Comparison of ENCODE assay signal across 34 cellular contexts in genomic region chr3:167030059-167030458, GRCh38.
"Had no signal": no experiment of that assay in that cellular context is flagged by ENCODE, and none has a peak within 500 bp of the region (broad histone marks: within the 10 kb centered on the region; RNA-seq: fewer than 3 reads in every experiment).

No MANE protein-coding gene starts in this region.

- H3K27me3 ChIP-seq: adrenal gland, body of pancreas, esophagus squamous epithelium, sigmoid colon, thyroid gland, upper lobe of left lung, vagina had no signal

- ATAC-seq: activated CD4-positive, CD25-positive, alpha-beta regulatory T cell treated with anti-CD3 and anti-CD28 coated beads, Interleukin-2, amount 50 U/mL, for 24 hours; body of pancreas; heart right ventricle; left lobe of liver; lower lobe of right lung; natural killer cell treated with Interleukin-12 subunit alpha and Interleukin-12 subunit beta and Interleukin-15 and Interleukin-18, amount 100 ng/mL, for 72 hours; stimulated activated memory B cell treated with anti-CD40 and anti-IgM and Interleukin-4, amounts not matched to agents 10 μg/mL and 1 μg/mL and 100 μg/mL, for 72 hours; stimulated activated naive CD8-positive, alpha-beta T cell treated with anti-CD3 and anti-CD28 coated beads, Interleukin-15, amount 100 ng/mL, for 72 hours had no signal

- H3K9me3 ChIP-seq: adrenal gland, body of pancreas, esophagus squamous epithelium, heart right ventricle, lower lobe of right lung, ovary, sigmoid colon, thyroid gland, upper lobe of left lung, vagina had no signal

- DNase-seq: activated CD4-positive, alpha-beta T cell treated with anti-CD3 and anti-CD28 coated beads for 48 hours; activated CD4-positive, alpha-beta T cell treated with anti-CD3 and anti-CD28 coated beads, Interleukin-2, amount 50 U/mL, for 48 hours; activated CD8-positive, alpha-beta memory T cell treated with anti-CD3 and anti-CD28 coated beads for 24 hours; activated effector memory CD4-positive, alpha-beta T cell treated with anti-CD3 and anti-CD28 coated beads, Interleukin-2, amount 50 U/mL, for 16 hours; activated naive CD4-positive, alpha-beta T cell treated with anti-CD3 and anti-CD28 coated beads for 36 hours; activated naive CD8-positive, alpha-beta T cell treated with anti-CD3 and anti-CD28 coated beads for 36 hours; adrenal gland; aorta; body of pancreas; dermis blood vessel endothelial cell; effector CD4-positive, alpha-beta T cell; esophagus squamous epithelium; foreskin melanocyte; heart right ventricle; kidney glomerular epithelial cell; lower lobe of right lung; mesenchymal stem cell; ovary; sigmoid colon; small intestine; stimulated activated CD4-positive, alpha-beta T cell treated with anti-CD3 and anti-CD28 coated beads, Interleukin-4, amount 100 ng/mL, for 4 hours; stimulated activated CD8-positive, alpha-beta memory T cell treated with anti-CD3 and anti-CD28 coated beads, Interleukin-4, amount 100 ng/mL, for 48 hours; stimulated activated naive CD8-positive, alpha-beta T cell treated with anti-CD3 and anti-CD28 coated beads, Interleukin-15, amount 100 ng/mL, for 72 hours; T-helper 9 cell; thyroid gland; upper lobe of left lung had no signal

- H3K4me3 ChIP-seq: adrenal gland, body of pancreas, esophagus squamous epithelium, heart right ventricle, lower lobe of right lung, ovary, sigmoid colon, thyroid gland, upper lobe of left lung, vagina had no signal

- FAIRE-seq: colon, small intestine, TTC549 had no signal

- H3K27ac ChIP-seq: adrenal gland, body of pancreas, esophagus squamous epithelium, heart right ventricle, lower lobe of right lung, ovary, sigmoid colon, thyroid gland, upper lobe of left lung, vagina, VCaP had no signal

- H3K36me3 ChIP-seq: adrenal gland, esophagus squamous epithelium, heart right ventricle, lower lobe of right lung, ovary, sigmoid colon, thyroid gland, upper lobe of left lung, vagina had no signal
